19 cellular contexts compared by ENCODE assay signal in genomic region chr16:84552135-84552534, GRCh38. TPM values are rescaled to one million over a fixed set of nuclear protein-coding genes. Genes with fewer than 3 reads are reported as not detected.
A peak's percentile ranks its signal among the peaks of the same experiment; 100 is the strongest.
DNase-seq lines count a peak whose midpoint lies in the region; ATAC-seq, FAIRE-seq and TF ChIP-seq lines count a peak whose summit lies in the region.
"Had no signal": no experiment of that assay in that cellular context is flagged by ENCODE, and none has a peak within 500 bp of the region (broad histone marks: within the 10 kb centered on the region; RNA-seq: fewer than 3 reads in every experiment).

No MANE protein-coding gene starts in this region.

- H3K27me3 Mint-ChIP-seq in T-cell, result no peaks in the 10 kb centered on the region

- intact Hi-C loops in spleen (cut with DNase I; ENCODE audit: low total_unique reads), result loop anchor here (10.0 kb wide), 1 partner anchor 63 kb away; the partner anchor contains the start of gene COTL1

- H3K36me3 ChIP-seq in bronchial epithelial cell (ENCODE audit: control insufficient read depth, insufficient read depth, low read length) (no peaks in the 10 kb centered on the region), spleen (no peaks in the 10 kb centered on the region)
- H3K36me3 ChIP-seq: thoracic aorta had no signal

- peaks cover under 1% of the 10 kb centered on the region for H3K36me3 Mint-ChIP-seq in T-cell

- H3K27me3 ChIP-seq in bronchial epithelial cell (ENCODE audit: control insufficient read depth, insufficient read depth, low read length) (no peaks in the 10 kb centered on the region), spleen (replicated peaks in 1 of 7) (no peaks in the 10 kb centered on the region)
- H3K27me3 ChIP-seq: body of pancreas had no signal

- FAIRE-seq in bronchial epithelial cell (lab: Jason Lieb, UNC), result no peak

- no peak for ATAC-seq in T-cell (replicated peaks in 1 of 4)
- no peak for ATAC-seq in GM19035 (IDR thresholded peaks at IDR 0.05; ENCODE audit: unreplicated experiment)
- ATAC-seq: body of pancreas, esophagus mucosa, Right ventricle myocardium inferior had no signal

- H3K9me3 ChIP-seq in spleen, result no peaks in the 10 kb centered on the region
- H3K9me3 ChIP-seq: body of pancreas, thoracic aorta had no signal

- peak overlapping the region; percentile 82 to 91 (median 86) for H3K4me3 Mint-ChIP-seq in T-cell
- H3K4me3 Mint-ChIP-seq: HFFc6 had no signal

- no peak for TF ChIP-seq POLR2A in spleen (IDR thresholded peaks at IDR 0.05)

- peak; percentile 35 to 42 for DNase-seq in activated T-cell treated with anti-CD3 and anti-CD28 coated beads, Interleukin-2, amount 50 U/mL, for 48 hours
- no peak for DNase-seq in activated T-cell treated with anti-CD3 and anti-CD28 coated beads, Interleukin-2, amount 50 U/mL, for 1 hour
- DNase-seq in T-cell, result no peak
- DNase-seq in bronchial epithelial cell (ENCODE audit: low read depth), result peak; percentile 57
- DNase-seq in spleen, result peak; percentile 59
- DNase-seq in NCI-H748 (lab: John Stamatoyannopoulos, UW; ENCODE audit: unreplicated experiment), result no peak
- no peak for DNase-seq in SHP77 treated with DMSO at 0.1 percent for 48 hours (lab: John Stamatoyannopoulos, UW)
- DNase-seq: activated effector memory CD4-positive, alpha-beta T cell treated with Interleukin-2 at 50 U/mL for 16 hours; body of pancreas; dorsolateral prefrontal cortex; GF-D8; HFFc6; NCI-H1436 treated with DMSO at 0.1 percent for 48 hours; stimulated activated CD4-positive, alpha-beta T cell treated with anti-CD3 and anti-CD28 coated beads, Interleukin-4, amount 100 ng/mL, for 1 hour; T1000 had no signal

- H3K4me1 Mint-ChIP-seq in T-cell, result peaks cover 68 to 72% (median 69%) of the 10 kb centered on the region in 3 donors

- WGBS in spleen, 5 donors, result 35 to 70% (median 60%) methylated on average over 4 of the region's 4 CpGs

- H3K4me3 ChIP-seq in bronchial epithelial cell (ENCODE audit: low read depth, low read length) (no peak overlapping the region), spleen (peak overlapping the region in 2 of 8 donors; percentile 4 to 38)
- H3K4me3 ChIP-seq: body of pancreas, dorsolateral prefrontal cortex, thoracic aorta had no signal

- POLR2A ChIA-PET in T-cell (lab: Charles Lee), result interaction anchor here (0.6 to 1.2 kb wide), 5 partner anchors 10 to 48 kb away, joined by 3 to 17 read pairs (median 3); no protein-coding TSS in a partner anchor

- no peaks in the 10 kb centered on the region for H3K9me3 Mint-ChIP-seq in T-cell
- H3K9me3 Mint-ChIP-seq: HFFc6 had no signal

- peak overlapping the region in 4 of 8 donors; percentile 13 to 73 (median 70) for H3K27ac ChIP-seq in spleen
- H3K27ac ChIP-seq: body of pancreas, dorsolateral prefrontal cortex, thoracic aorta had no signal

- CTCF ChIA-PET in T-cell (lab: Charles Lee), result interaction anchor here (0.6 to 1.0 kb wide), 10 partner anchors 11 to 427 kb away, joined by 3 to 5 read pairs (median 3); no protein-coding TSS in a partner anchor

- TF ChIP-seq CTCF in bronchial epithelial cell (IDR thresholded peaks at IDR 0.05; ENCODE audit: insufficient read depth, low read length, severe bottlenecking), result no peak
- no peak for TF ChIP-seq CTCF in spleen (IDR thresholded peaks at IDR 0.05 in 8 of 11, conservative IDR thresholded peaks at IDR 0.05 in 3 of 11)

- H3K4me1 ChIP-seq in spleen, result peaks cover 6 to 83% (median 34%) of the 10 kb centered on the region in 6 donors
- H3K4me1 ChIP-seq: body of pancreas had no signal

- peak overlapping the region; percentile 99 to 100 for H3K27ac Mint-ChIP-seq in T-cell
- H3K27ac Mint-ChIP-seq: HFFc6 had no signal

RNA-seq across cellular contexts. Expression of gene MEAK7, which starts 47.7 kb away (rescaled TPM):
- total RNA-seq in T-cell (10 to 100 TPM in 3 of 5 donors, 1 to 10 TPM in 2; 6.2 to 12.3 (median 10.2) TPM), bronchial epithelial cell (36.7 and 47.9 TPM in 2 replicates), spleen (10 to 100 TPM in 5 of 7 donors, 1 to 10 TPM in 2; 9.4 to 14.9 (median 11.1) TPM)
- polyA plus RNA-seq in spleen, result 1 to 10 TPM; 1.5 to 2.7 (median 1.5) TPM

Comparison
In these comparisons a context has a peak if more than half of its experiments do, and no peak if none do; other contexts are left out.
1. DNase-seq: peak in activated T-cell treated with anti-CD3 and anti-CD28 coated beads, Interleukin-2, amount 50 U/mL, for 48 hours (2 of 2), bronchial epithelial cell (single experiment) and spleen (single experiment); none in activated T-cell treated with anti-CD3 and anti-CD28 coated beads, Interleukin-2, amount 50 U/mL, for 1 hour (single experiment), T-cell (0 of 34), NCI-H748 (single experiment) and SHP77 treated with DMSO at 0.1 percent for 48 hours (single experiment).